ENCODE assay signal across 8 cellular contexts in the genomic region with DNA sequence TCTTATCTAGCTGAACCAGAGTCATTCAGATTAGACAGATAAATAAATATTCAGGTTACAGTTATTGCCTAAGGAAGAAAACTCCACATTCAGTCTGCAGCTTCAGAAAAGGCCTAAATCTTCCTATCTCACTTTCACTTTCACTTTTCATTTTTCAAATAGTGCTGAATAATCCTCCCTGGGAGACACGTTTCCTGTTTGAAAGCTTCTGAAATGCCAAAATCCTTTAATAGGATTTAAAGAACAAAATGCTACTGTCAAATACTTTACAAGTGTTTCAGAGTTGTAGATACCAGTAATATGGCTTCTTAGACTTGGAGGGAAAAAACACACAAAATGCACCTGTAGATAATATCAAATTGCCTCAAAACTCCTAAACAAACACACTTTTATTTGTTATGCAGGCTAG. TPM values are rescaled to one million over a fixed set of nuclear protein-coding genes. Genes with fewer than 3 reads are reported as not detected.
DNase-seq lines count a peak whose midpoint lies in the region; ATAC-seq, FAIRE-seq and TF ChIP-seq lines count a peak whose summit lies in the region.

No MANE protein-coding gene starts in this region.

- DNase-seq in A549 (ENCODE audit: low read depth in 1 of 2, low spot score in 1 of 2) (no peak), GM10266 (ENCODE audit: extremely low spot score) (peak; percentile 23), Peyer's patch (no peak), osteocyte (ENCODE audit: extremely low spot score, unreplicated experiment) (no peak), NCI-H446 (lab: John Stamatoyannopoulos, UW) (no peak), posterior vena cava (ENCODE audit: low spot score) (no peak)
- no peak for DNase-seq in effector memory CD8-positive, alpha-beta T cell
- no peak for DNase-seq in stimulated activated CD4-positive, alpha-beta T cell treated with anti-CD3 and anti-CD28 coated beads, Interleukin-1b, Interleukin-23, amount 100 ng/mL, for 48 hours

- H3K9me3 ChIP-seq in A549 (no peaks in the 10 kb centered on the region), Peyer's patch (no peaks in the 10 kb centered on the region)

- H3K36me3 Mint-ChIP-seq in effector memory CD8-positive, alpha-beta T cell (ENCODE audit: insufficient read depth), result peaks cover 60% of the 10 kb centered on the region
- peaks cover 11% of the 10 kb centered on the region for H3K36me3 Mint-ChIP-seq in osteocyte (ENCODE audit: unreplicated experiment)

- H3K4me2 ChIP-seq in A549, result peak overlapping the region; percentile 60

- H3K4me3 Mint-ChIP-seq in effector memory CD8-positive, alpha-beta T cell, result peak overlapping the region; percentile 72 to 87
- H3K4me3 Mint-ChIP-seq in osteocyte (ENCODE audit: unreplicated experiment), result peak overlapping the region; percentile 79

- no peaks in the 10 kb centered on the region for H3K9me3 Mint-ChIP-seq in effector memory CD8-positive, alpha-beta T cell
- H3K9me3 Mint-ChIP-seq in osteocyte (ENCODE audit: unreplicated experiment), result no peaks in the 10 kb centered on the region

- H3K27ac ChIP-seq in A549, result peak overlapping the region; percentile 8 to 74
- peak overlapping the region; percentile 37 to 65 (median 58) for H3K27ac ChIP-seq in Peyer's patch

- H3K4me3 ChIP-seq in A549 (peak overlapping the region; percentile 35), Peyer's patch (peak overlapping the region in 2 of 4 donors; percentile 40 to 42)

- TF ChIP-seq EP300 in A549 (IDR thresholded peaks at IDR 0.05), result no peak

- intact Hi-C loops in posterior vena cava (cut with DNase I), result loop anchor here in 1 of 2 donors (10.0 kb wide), 1 partner anchor 427 kb away; no protein-coding TSS in a partner anchor

- TF ChIP-seq CTCF in A549 (IDR thresholded peaks at IDR 0.05), result no peak
- no peak for TF ChIP-seq CTCF in GM10266 (IDR thresholded peaks at IDR 0.05; ENCODE audit: control insufficient read depth, insufficient read depth, low read depth, missing control alignments)
- no peak for TF ChIP-seq CTCF in Peyer's patch (IDR thresholded peaks at IDR 0.05)
- no peak for TF ChIP-seq CTCF in osteocyte (IDR thresholded peaks at IDR 0.05)

- no peaks in the 10 kb centered on the region for H3K27me3 ChIP-seq in Peyer's patch

- no peaks in the 10 kb centered on the region for H3K27me3 Mint-ChIP-seq in effector memory CD8-positive, alpha-beta T cell
- H3K27me3 Mint-ChIP-seq in osteocyte (ENCODE audit: unreplicated experiment), result no peaks in the 10 kb centered on the region

- FAIRE-seq in A549 (lab: Jason Lieb, UNC), result no peak

- CTCF ChIA-PET in A549 (lab: Yijun Ruan, JAX), result interaction anchor here (1.6 kb wide), 1 partner anchor 79 kb away, joined by 4 read pairs; no protein-coding TSS in a partner anchor

- H3K4me1 ChIP-seq in A549 (peaks cover 24% of the 10 kb centered on the region; the same call in 2 of the 3 replicates), Peyer's patch (peaks cover 0 to 26% (median 11%) of the 10 kb centered on the region in 4 donors)

- TF ChIP-seq RAD21 in A549 (conservative IDR thresholded peaks at IDR 0.05 in 1 of 2, IDR thresholded peaks at IDR 0.05 in 1 of 2), result no peak

- H3K4me1 Mint-ChIP-seq in effector memory CD8-positive, alpha-beta T cell (ENCODE audit: low read depth in 2 of 2), result peaks cover 24 to 38% of the 10 kb centered on the region in 2 donors
- H3K4me1 Mint-ChIP-seq in osteocyte (ENCODE audit: unreplicated experiment), result peaks cover 48% of the 10 kb centered on the region

- 0% methylated on average over 1 of the region's 1 CpG for WGBS in A549 (ENCODE audit: missing lambda C conversion rate)

- ATAC-seq in A549, result no peak
- ATAC-seq in effector memory CD8-positive, alpha-beta T cell (replicated peaks), result no peak

- H3K27ac Mint-ChIP-seq in effector memory CD8-positive, alpha-beta T cell, result peak overlapping the region; percentile 88 to 97
- H3K27ac Mint-ChIP-seq in osteocyte (ENCODE audit: unreplicated experiment), result peak overlapping the region; percentile 97

- no peak for TF ChIP-seq POLR2A in A549 (IDR thresholded peaks at IDR 0.05; ENCODE audit: low read length)
- no peak for TF ChIP-seq POLR2A in Peyer's patch (IDR thresholded peaks at IDR 0.05)

- POLR2A ChIA-PET in A549 (lab: Yijun Ruan, JAX), result no interaction called here

- peaks cover 0 to 36% (median 0%) of the 10 kb centered on the region in 3 donors for H3K36me3 ChIP-seq in Peyer's patch

TF ChIP-seq in A549, 52 proteins besides CTCF, POLR2A, EP300 and RAD21 (continues in another document):
- TF ChIP-seq, protein P1, sequence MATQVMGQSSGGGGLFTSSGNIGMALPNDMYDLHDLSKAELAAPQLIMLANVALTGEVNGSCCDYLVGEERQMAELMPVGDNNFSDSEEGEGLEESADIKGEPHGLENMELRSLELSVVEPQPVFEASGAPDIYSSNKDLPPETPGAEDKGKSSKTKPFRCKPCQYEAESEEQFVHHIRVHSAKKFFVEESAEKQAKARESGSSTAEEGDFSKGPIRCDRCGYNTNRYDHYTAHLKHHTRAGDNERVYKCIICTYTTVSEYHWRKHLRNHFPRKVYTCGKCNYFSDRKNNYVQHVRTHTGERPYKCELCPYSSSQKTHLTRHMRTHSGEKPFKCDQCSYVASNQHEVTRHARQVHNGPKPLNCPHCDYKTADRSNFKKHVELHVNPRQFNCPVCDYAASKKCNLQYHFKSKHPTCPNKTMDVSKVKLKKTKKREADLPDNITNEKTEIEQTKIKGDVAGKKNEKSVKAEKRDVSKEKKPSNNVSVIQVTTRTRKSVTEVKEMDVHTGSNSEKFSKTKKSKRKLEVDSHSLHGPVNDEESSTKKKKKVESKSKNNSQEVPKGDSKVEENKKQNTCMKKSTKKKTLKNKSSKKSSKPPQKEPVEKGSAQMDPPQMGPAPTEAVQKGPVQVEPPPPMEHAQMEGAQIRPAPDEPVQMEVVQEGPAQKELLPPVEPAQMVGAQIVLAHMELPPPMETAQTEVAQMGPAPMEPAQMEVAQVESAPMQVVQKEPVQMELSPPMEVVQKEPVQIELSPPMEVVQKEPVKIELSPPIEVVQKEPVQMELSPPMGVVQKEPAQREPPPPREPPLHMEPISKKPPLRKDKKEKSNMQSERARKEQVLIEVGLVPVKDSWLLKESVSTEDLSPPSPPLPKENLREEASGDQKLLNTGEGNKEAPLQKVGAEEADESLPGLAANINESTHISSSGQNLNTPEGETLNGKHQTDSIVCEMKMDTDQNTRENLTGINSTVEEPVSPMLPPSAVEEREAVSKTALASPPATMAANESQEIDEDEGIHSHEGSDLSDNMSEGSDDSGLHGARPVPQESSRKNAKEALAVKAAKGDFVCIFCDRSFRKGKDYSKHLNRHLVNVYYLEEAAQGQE (IDR thresholded peaks at IDR 0.05), result no peak
- TF ChIP-seq, protein P2, sequence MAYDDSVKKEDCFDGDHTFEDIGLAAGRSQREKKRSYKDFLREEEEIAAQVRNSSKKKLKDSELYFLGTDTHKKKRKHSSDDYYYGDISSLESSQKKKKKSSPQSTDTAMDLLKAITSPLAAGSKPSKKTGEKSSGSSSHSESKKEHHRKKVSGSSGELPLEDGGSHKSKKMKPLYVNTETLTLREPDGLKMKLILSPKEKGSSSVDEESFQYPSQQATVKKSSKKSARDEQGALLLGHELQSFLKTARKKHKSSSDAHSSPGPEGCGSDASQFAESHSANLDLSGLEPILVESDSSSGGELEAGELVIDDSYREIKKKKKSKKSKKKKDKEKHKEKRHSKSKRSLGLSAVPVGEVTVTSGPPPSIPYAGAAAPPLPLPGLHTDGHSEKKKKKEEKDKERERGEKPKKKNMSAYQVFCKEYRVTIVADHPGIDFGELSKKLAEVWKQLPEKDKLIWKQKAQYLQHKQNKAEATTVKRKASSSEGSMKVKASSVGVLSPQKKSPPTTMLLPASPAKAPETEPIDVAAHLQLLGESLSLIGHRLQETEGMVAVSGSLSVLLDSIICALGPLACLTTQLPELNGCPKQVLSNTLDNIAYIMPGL (CRISPR knock-in tag; IDR thresholded peaks at IDR 0.05; ENCODE audit: borderline replicate concordance), result no peak
- no peak for TF ChIP-seq RARB (CRISPR knock-in tag; IDR thresholded peaks at IDR 0.05)
- no peak for TF ChIP-seq EHF (CRISPR knock-in tag; IDR thresholded peaks at IDR 0.05)
- TF ChIP-seq ZC3H11A (IDR thresholded peaks at IDR 0.05), result no peak
- TF ChIP-seq HOXA7 (CRISPR knock-in tag; IDR thresholded peaks at IDR 0.05), result no peak
- TF ChIP-seq, protein P3, sequence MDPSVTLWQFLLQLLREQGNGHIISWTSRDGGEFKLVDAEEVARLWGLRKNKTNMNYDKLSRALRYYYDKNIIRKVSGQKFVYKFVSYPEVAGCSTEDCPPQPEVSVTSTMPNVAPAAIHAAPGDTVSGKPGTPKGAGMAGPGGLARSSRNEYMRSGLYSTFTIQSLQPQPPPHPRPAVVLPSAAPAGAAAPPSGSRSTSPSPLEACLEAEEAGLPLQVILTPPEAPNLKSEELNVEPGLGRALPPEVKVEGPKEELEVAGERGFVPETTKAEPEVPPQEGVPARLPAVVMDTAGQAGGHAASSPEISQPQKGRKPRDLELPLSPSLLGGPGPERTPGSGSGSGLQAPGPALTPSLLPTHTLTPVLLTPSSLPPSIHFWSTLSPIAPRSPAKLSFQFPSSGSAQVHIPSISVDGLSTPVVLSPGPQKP (IDR thresholded peaks at IDR 0.05; ENCODE audit: low read depth, low read length), result no peak
- no peak for TF ChIP-seq PHF8 (IDR thresholded peaks at IDR 0.05; ENCODE audit: borderline replicate concordance, low read depth)
- no peak for TF ChIP-seq FOSB (CRISPR knock-in tag; IDR thresholded peaks at IDR 0.05)
- TF ChIP-seq SMC3 (IDR thresholded peaks at IDR 0.05), result no peak
- no peak for TF ChIP-seq POLR2AphosphoS2 (conservative IDR thresholded peaks at IDR 0.05; ENCODE audit: low read length)
- no peak for TF ChIP-seq BHLHE40 (IDR thresholded peaks at IDR 0.05; ENCODE audit: low read depth, low read length)
- TF ChIP-seq EHMT2 (IDR thresholded peaks at IDR 0.05; ENCODE audit: low read depth), result no peak
- TF ChIP-seq CBX8 (IDR thresholded peaks at IDR 0.05), result no peak
- TF ChIP-seq CHD2 (IDR thresholded peaks at IDR 0.05; ENCODE audit: low read length, partially characterized antibody), result no peak
- no peak for TF ChIP-seq KDM5A (IDR thresholded peaks at IDR 0.05)
- TF ChIP-seq CHD4 (IDR thresholded peaks at IDR 0.05; ENCODE audit: borderline replicate concordance), result no peak
- TF ChIP-seq, protein P4, sequence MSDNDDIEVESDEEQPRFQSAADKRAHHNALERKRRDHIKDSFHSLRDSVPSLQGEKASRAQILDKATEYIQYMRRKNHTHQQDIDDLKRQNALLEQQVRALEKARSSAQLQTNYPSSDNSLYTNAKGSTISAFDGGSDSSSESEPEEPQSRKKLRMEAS (IDR thresholded peaks at IDR 0.05), result no peak
- TF ChIP-seq HEYL (CRISPR knock-in tag; IDR thresholded peaks at IDR 0.05), result no peak

RNA-seq across cellular contexts. Expression of a gene that starts 3.9 kb away (rescaled TPM):
- polyA plus RNA-seq in A549 (2011; rRNA removed), result 88.3 and 89.7 TPM in 2 replicates
- polyA plus RNA-seq in A549 (2012; cell fraction: cytosol; rRNA removed), result 77.5 and 78.2 TPM in 2 replicates
- 38.9 and 63.9 TPM in 2 replicates for polyA plus RNA-seq in A549 (2012; cell fraction: nucleus; rRNA removed)
- polyA plus RNA-seq in A549 (2017; fragmentation: RNase III; extraction: RNeasy Plus Mini Kit Qiagen cat#74134 plus additional on column Dnase treatment), result 79.3 to 87.3 TPM (median 84.6 TPM) in 3 replicates
- polyA minus RNA-seq in A549 (2011; rRNA and poly(A)+ RNA removed), result 91.7 and 108 TPM in 2 replicates
- 10 to 100 TPM; 31.5 to 79.2 (median 42.6) TPM for total RNA-seq in Peyer's patch
- total RNA-seq in osteocyte, result 62.8 and 70.7 TPM in 2 replicates
- 10 to 100 TPM; 37.5 to 38.1 TPM for total RNA-seq in posterior vena cava
